In genomic region chr1:46719689-46720088, GRCh38 we compare ENCODE assay signal across 1 cellular context.
A peak's percentile ranks its signal among the peaks of the same experiment; 100 is the strongest.
TF ChIP-seq lines count a peak whose summit lies in the region.

No MANE protein-coding gene starts in this region.

TF ChIP-seq in K562, 482 proteins besides CTCF, POLR2A, EP300 and RAD21 (continues in another document):
- TF ChIP-seq RBM14 (IDR thresholded peaks at IDR 0.05; ENCODE audit: borderline replicate concordance, insufficient read depth, low read depth, low read length) (no peak), BCL6 (CRISPR knock-in tag; IDR thresholded peaks at IDR 0.05) (no peak), PCBP2 (IDR thresholded peaks at IDR 0.05; ENCODE audit: low read depth, low read length, poor library complexity, severe bottlenecking) (no peak), NCOR1 (IDR thresholded peaks at IDR 0.05) (peak; percentile 15; the same call in 1 of the 2 replicates), ZNF3 (CRISPR knock-in tag; IDR thresholded peaks at IDR 0.05) (0 out of 2 replicates have a peak, but pooled peaks have one; percentile 43), PRPF4 (IDR thresholded peaks at IDR 0.05; ENCODE audit: insufficient read depth, low read depth, low read length, poor library complexity, severe bottlenecking) (no peak), SAFB2 (IDR thresholded peaks at IDR 0.05; ENCODE audit: borderline replicate concordance, low read depth, low read length, severe bottlenecking) (no peak), ZHX1 (conservative IDR thresholded peaks at IDR 0.05; ENCODE audit: low read length) (no peak), ZNF253 (CRISPR knock-in tag; conservative IDR thresholded peaks at IDR 0.05) (no peak), ZNF592 (IDR thresholded peaks at IDR 0.05) (0 out of 2 replicates have a peak, but pooled peaks have one; percentile 15), IFI16 (CRISPR knock-in tag; IDR thresholded peaks at IDR 0.05) (no peak), KDM1A (IDR thresholded peaks at IDR 0.05) (peak; percentile 55 to 58; a peak in 3 of 4 replicates), STAT5B (CRISPR knock-in tag; IDR thresholded peaks at IDR 0.05) (no peak), TAF15 (IDR thresholded peaks at IDR 0.05; ENCODE audit: low read depth, low read length) (no peak), SREBF1 (IDR thresholded peaks at IDR 0.05; ENCODE audit: borderline replicate concordance, low read depth, low read length) (no peak), TSC22D4 (tag; IDR thresholded peaks at IDR 0.05) (peak; percentile 62; the same call in 1 of the 2 replicates), SIN3B (IDR thresholded peaks at IDR 0.05; ENCODE audit: low read depth) (no peak), MBD1 (CRISPR knock-in tag; IDR thresholded peaks at IDR 0.05) (no peak), NONO (IDR thresholded peaks at IDR 0.05; ENCODE audit: low read depth in 2 of 2, low read length in 1 of 2) (no peak), HIVEP1 (CRISPR knock-in tag; IDR thresholded peaks at IDR 0.05) (no peak), ZFP30 (CRISPR knock-in tag; IDR thresholded peaks at IDR 0.05; ENCODE audit: borderline replicate concordance) (no peak), HNRNPL (IDR thresholded peaks at IDR 0.05; ENCODE audit: low read depth, low read length) (no peak), BRD9 (IDR thresholded peaks at IDR 0.05; ENCODE audit: low read depth, partially characterized antibody) (no peak), PTBP1 (IDR thresholded peaks at IDR 0.05; ENCODE audit: low read depth, low read length) (no peak), ZNF174 (CRISPR knock-in tag; IDR thresholded peaks at IDR 0.05) (no peak), FUS (optimal IDR thresholded peaks at IDR 0.05; ENCODE audit: low read depth, low read length) (no peak), TAF7 (tag; IDR thresholded peaks at IDR 0.05) (no peak), GATA2 (CRISPR knock-in tag; IDR thresholded peaks at IDR 0.05) (peak; percentile 68), NFIC (IDR thresholded peaks at IDR 0.05) (no peak), ZNF830 (CRISPR knock-in tag; IDR thresholded peaks at IDR 0.05) (no peak), SMARCA4 (IDR thresholded peaks at IDR 0.05) (peak; percentile 56; the same call in 1 of the 2 replicates), RBM34 (IDR thresholded peaks at IDR 0.05; ENCODE audit: borderline replicate concordance, insufficient read depth, low read length) (no peak), KLF13 (tag; IDR thresholded peaks at IDR 0.05; ENCODE audit: borderline replicate concordance, low read depth) (no peak), ATF7 (IDR thresholded peaks at IDR 0.05) (no peak), SMARCC2 (IDR thresholded peaks at IDR 0.05; ENCODE audit: low read depth) (no peak), RFX7 (CRISPR knock-in tag; IDR thresholded peaks at IDR 0.05) (no peak), GTF2E2 (tag; IDR thresholded peaks at IDR 0.05) (no peak), DPF2 (IDR thresholded peaks at IDR 0.05) (peak; percentile 67), MGA (IDR thresholded peaks at IDR 0.05) (0 out of 2 replicates have a peak, but pooled peaks have one; percentile 3), ZC3H11A (IDR thresholded peaks at IDR 0.05; ENCODE audit: low read depth, low read length) (no peak), GATAD2B (IDR thresholded peaks at IDR 0.05; ENCODE audit: borderline replicate concordance) (no peak)
- TF ChIP-seq, protein P1, sequence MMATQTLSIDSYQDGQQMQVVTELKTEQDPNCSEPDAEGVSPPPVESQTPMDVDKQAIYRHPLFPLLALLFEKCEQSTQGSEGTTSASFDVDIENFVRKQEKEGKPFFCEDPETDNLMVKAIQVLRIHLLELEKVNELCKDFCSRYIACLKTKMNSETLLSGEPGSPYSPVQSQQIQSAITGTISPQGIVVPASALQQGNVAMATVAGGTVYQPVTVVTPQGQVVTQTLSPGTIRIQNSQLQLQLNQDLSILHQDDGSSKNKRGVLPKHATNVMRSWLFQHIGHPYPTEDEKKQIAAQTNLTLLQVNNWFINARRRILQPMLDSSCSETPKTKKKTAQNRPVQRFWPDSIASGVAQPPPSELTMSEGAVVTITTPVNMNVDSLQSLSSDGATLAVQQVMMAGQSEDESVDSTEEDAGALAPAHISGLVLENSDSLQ (IDR thresholded peaks at IDR 0.05) = no peak
- TF ChIP-seq, protein P2, sequence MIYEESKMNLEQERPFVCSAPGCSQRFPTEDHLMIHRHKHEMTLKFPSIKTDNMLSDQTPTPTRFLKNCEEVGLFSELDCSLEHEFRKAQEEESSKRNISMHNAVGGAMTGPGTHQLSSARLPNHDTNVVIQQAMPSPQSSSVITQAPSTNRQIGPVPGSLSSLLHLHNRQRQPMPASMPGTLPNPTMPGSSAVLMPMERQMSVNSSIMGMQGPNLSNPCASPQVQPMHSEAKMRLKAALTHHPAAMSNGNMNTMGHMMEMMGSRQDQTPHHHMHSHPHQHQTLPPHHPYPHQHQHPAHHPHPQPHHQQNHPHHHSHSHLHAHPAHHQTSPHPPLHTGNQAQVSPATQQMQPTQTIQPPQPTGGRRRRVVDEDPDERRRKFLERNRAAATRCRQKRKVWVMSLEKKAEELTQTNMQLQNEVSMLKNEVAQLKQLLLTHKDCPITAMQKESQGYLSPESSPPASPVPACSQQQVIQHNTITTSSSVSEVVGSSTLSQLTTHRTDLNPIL (CRISPR knock-in tag; IDR thresholded peaks at IDR 0.05) = no peak
